8 cellular contexts compared by ENCODE assay signal in genomic region chr3:66442254-66443249, GRCh38. TPM values are rescaled to one million over a fixed set of nuclear protein-coding genes. Genes with fewer than 3 reads are reported as not detected.
A peak's percentile ranks its signal among the peaks of the same experiment; 100 is the strongest.
DNase-seq lines count a peak whose midpoint lies in the region; TF ChIP-seq lines count a peak whose summit lies in the region.

No MANE protein-coding gene starts in this region.

- H3K27ac Mint-ChIP-seq in activated naive CD8-positive, alpha-beta T cell treated with anti-CD3 and anti-CD28 coated beads for 36 hours: no peak overlapping the region

- DNase-seq in ACHN (peak; percentile 44), M059J (ENCODE audit: low read depth) (peak; percentile 71), brain pericyte (ENCODE audit: low read depth, low spot score) (peak; percentile 69), islet precursor cell (peak; percentile 80), suprapubic skin (ENCODE audit: low spot score in 2 of 2) (peak in 1 of 2 donors; percentile 80), NCI-H1694 treated with DMSO at 0.1 percent for 48 hours (lab: John Stamatoyannopoulos, UW) (no peak)
- DNase-seq in activated naive CD8-positive, alpha-beta T cell treated with anti-CD3 and anti-CD28 coated beads for 36 hours: no peak
- DNase-seq in stimulated activated CD4-positive, alpha-beta T cell treated with anti-CD3 and anti-CD28 coated beads, Interleukin-15, amount 100 ng/mL, for 24 hours: no peak

- TF ChIP-seq POLR2A in suprapubic skin (IDR thresholded peaks at IDR 0.05): no peak

- peak overlapping the region; percentile 26 for H3K4me3 ChIP-seq in suprapubic skin

- no peak for TF ChIP-seq EP300 in suprapubic skin (IDR thresholded peaks at IDR 0.05)

- no peak for TF ChIP-seq CTCF in suprapubic skin (IDR thresholded peaks at IDR 0.05)

- H3K4me3 Mint-ChIP-seq in activated naive CD8-positive, alpha-beta T cell treated with anti-CD3 and anti-CD28 coated beads for 36 hours: no peak overlapping the region

- peaks cover 9% of the 10 kb centered on the region for H3K4me1 Mint-ChIP-seq in activated naive CD8-positive, alpha-beta T cell treated with anti-CD3 and anti-CD28 coated beads for 36 hours

- no peaks in the 10 kb centered on the region for H3K36me3 ChIP-seq in suprapubic skin

- H3K27ac ChIP-seq in suprapubic skin: peak overlapping the region; percentile 78

- no peaks in the 10 kb centered on the region for H3K27me3 Mint-ChIP-seq in activated naive CD8-positive, alpha-beta T cell treated with anti-CD3 and anti-CD28 coated beads for 36 hours

- H3K9me3 ChIP-seq in suprapubic skin: no peaks in the 10 kb centered on the region

- peaks cover 50% of the 10 kb centered on the region for H3K4me1 ChIP-seq in suprapubic skin

- 24% methylated on average over 15 of the region's 15 CpGs for WGBS in suprapubic skin

- H3K27me3 ChIP-seq in suprapubic skin: no peaks in the 10 kb centered on the region

- H3K9me3 Mint-ChIP-seq in activated naive CD8-positive, alpha-beta T cell treated with anti-CD3 and anti-CD28 coated beads for 36 hours: no peaks in the 10 kb centered on the region

- H3K36me3 Mint-ChIP-seq in activated naive CD8-positive, alpha-beta T cell treated with anti-CD3 and anti-CD28 coated beads for 36 hours: no peaks in the 10 kb centered on the region

- in situ Hi-C loops in ACHN (cut with HindIII; ENCODE audit: low pct_ligation_motif_present, low pct_unique_long_range_greater_than_20kb, low sequenced_read_pairs): no loop called here

RNA-seq across cellular contexts. Expression of gene LRIG1, which starts 58.3 kb away (rescaled TPM):
- 4.8 and 10.0 TPM in 2 replicates for total RNA-seq in M059J (2014; rRNA removed; shearing (Covaris generic))
- 10 to 100 TPM; 69.1 to 88.0 (median 78.9) TPM for total RNA-seq in suprapubic skin
- total RNA-seq in activated naive CD8-positive, alpha-beta T cell treated with anti-CD3 and anti-CD28 coated beads for 36 hours: 1 to 10 TPM; 8.2 to 8.5 TPM

Comparison
In these comparisons a context has a peak if more than half of its experiments do, and no peak if none do; other contexts are left out.
1. DNase-seq: peak in ACHN (single experiment), M059J (single experiment), brain pericyte (single experiment) and islet precursor cell (single experiment); none in activated naive CD8-positive, alpha-beta T cell treated with anti-CD3 and anti-CD28 coated beads for 36 hours (single experiment), stimulated activated CD4-positive, alpha-beta T cell treated with anti-CD3 and anti-CD28 coated beads, Interleukin-15, amount 100 ng/mL, for 24 hours (single experiment) and NCI-H1694 treated with DMSO at 0.1 percent for 48 hours (single experiment).